In the genomic region with DNA sequence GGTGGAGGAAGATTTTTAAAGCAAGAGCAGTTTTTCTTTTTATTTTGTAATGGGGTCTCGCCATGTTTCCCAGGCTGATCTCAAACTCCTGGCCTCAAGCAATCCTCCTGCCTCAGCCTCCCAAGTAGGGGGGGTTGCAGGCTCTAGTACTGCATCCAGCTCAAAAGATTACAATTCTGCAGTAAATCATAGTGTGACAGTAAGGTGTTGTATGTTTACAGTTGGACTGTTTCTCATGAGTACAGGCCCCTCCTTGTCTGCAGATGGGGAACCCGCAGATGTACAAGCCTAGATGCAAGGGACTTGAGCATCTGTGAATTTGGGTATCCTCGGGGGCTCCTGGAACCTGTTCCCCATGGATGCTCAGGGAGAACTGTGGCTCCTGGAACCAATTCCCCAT, we compare ENCODE assay signal across 2 cellular contexts.
TF ChIP-seq lines count a peak whose summit lies in the region.

No MANE protein-coding gene starts in this region.

TF ChIP-seq in HepG2, 621 proteins besides CTCF, POLR2A, EP300 and RAD21:
- TF ChIP-seq MTERF4 (CRISPR knock-in tag; IDR thresholded peaks at IDR 0.05), result no peak
- TF ChIP-seq, protein P1, sequence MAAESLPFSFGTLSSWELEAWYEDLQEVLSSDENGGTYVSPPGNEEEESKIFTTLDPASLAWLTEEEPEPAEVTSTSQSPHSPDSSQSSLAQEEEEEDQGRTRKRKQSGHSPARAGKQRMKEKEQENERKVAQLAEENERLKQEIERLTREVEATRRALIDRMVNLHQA (CRISPR knock-in tag; IDR thresholded peaks at IDR 0.05), result no peak
- TF ChIP-seq, protein P2, sequence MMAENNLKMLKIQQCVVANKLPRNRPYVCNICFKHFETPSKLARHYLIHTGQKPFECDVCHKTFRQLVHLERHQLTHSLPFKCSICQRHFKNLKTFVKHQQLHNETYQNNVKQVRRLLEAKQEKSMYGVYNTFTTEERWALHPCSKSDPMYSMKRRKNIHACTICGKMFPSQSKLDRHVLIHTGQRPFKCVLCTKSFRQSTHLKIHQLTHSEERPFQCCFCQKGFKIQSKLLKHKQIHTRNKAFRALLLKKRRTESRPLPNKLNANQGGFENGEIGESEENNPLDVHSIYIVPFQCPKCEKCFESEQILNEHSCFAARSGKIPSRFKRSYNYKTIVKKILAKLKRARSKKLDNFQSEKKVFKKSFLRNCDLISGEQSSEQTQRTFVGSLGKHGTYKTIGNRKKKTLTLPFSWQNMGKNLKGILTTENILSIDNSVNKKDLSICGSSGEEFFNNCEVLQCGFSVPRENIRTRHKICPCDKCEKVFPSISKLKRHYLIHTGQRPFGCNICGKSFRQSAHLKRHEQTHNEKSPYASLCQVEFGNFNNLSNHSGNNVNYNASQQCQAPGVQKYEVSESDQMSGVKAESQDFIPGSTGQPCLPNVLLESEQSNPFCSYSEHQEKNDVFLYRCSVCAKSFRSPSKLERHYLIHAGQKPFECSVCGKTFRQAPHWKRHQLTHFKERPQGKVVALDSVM (CRISPR knock-in tag; IDR thresholded peaks at IDR 0.05), result peak; percentile 49; the same call in 1 of the 2 replicates
TF ChIP-seq in HepG2: peak in this region for 1.

TF ChIP-seq in GM12878, 131 proteins besides CTCF, POLR2A, EP300 and RAD21:
- TF ChIP-seq NFXL1 (IDR thresholded peaks at IDR 0.05; ENCODE audit: borderline replicate concordance), result no peak
- no peak for TF ChIP-seq CEBPZ (IDR thresholded peaks at IDR 0.05; ENCODE audit: low read depth, low read length)
- no peak for TF ChIP-seq NKRF (conservative IDR thresholded peaks at IDR 0.05)
- TF ChIP-seq, protein P3, sequence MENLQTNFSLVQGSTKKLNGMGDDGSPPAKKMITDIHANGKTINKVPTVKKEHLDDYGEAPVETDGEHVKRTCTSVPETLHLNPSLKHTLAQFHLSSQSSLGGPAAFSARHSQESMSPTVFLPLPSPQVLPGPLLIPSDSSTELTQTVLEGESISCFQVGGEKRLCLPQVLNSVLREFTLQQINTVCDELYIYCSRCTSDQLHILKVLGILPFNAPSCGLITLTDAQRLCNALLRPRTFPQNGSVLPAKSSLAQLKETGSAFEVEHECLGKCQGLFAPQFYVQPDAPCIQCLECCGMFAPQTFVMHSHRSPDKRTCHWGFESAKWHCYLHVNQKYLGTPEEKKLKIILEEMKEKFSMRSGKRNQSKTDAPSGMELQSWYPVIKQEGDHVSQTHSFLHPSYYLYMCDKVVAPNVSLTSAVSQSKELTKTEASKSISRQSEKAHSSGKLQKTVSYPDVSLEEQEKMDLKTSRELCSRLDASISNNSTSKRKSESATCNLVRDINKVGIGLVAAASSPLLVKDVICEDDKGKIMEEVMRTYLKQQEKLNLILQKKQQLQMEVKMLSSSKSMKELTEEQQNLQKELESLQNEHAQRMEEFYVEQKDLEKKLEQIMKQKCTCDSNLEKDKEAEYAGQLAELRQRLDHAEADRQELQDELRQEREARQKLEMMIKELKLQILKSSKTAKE (IDR thresholded peaks at IDR 0.05; ENCODE audit: low read depth, poor library complexity, severe bottlenecking), result no peak
- TF ChIP-seq KLF5 (IDR thresholded peaks at IDR 0.05; ENCODE audit: partially characterized antibody), result no peak
- no peak for TF ChIP-seq BHLHE40 (IDR thresholded peaks at IDR 0.05; ENCODE audit: borderline replicate concordance in 1 of 2, low read depth in 2 of 2, low read length in 1 of 2)
- TF ChIP-seq, protein P4, sequence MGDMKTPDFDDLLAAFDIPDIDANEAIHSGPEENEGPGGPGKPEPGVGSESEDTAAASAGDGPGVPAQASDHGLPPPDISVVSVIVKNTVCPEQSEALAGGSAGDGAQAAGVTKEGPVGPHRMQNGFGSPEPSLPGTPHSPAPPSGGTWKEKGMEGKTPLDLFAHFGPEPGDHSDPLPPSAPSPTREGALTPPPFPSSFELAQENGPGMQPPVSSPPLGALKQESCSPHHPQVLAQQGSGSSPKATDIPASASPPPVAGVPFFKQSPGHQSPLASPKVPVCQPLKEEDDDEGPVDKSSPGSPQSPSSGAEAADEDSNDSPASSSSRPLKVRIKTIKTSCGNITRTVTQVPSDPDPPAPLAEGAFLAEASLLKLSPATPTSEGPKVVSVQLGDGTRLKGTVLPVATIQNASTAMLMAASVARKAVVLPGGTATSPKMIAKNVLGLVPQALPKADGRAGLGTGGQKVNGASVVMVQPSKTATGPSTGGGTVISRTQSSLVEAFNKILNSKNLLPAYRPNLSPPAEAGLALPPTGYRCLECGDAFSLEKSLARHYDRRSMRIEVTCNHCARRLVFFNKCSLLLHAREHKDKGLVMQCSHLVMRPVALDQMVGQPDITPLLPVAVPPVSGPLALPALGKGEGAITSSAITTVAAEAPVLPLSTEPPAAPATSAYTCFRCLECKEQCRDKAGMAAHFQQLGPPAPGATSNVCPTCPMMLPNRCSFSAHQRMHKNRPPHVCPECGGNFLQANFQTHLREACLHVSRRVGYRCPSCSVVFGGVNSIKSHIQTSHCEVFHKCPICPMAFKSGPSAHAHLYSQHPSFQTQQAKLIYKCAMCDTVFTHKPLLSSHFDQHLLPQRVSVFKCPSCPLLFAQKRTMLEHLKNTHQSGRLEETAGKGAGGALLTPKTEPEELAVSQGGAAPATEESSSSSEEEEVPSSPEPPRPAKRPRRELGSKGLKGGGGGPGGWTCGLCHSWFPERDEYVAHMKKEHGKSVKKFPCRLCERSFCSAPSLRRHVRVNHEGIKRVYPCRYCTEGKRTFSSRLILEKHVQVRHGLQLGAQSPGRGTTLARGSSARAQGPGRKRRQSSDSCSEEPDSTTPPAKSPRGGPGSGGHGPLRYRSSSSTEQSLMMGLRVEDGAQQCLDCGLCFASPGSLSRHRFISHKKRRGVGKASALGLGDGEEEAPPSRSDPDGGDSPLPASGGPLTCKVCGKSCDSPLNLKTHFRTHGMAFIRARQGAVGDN (IDR thresholded peaks at IDR 0.05), result no peak
- TF ChIP-seq MAX (IDR thresholded peaks at IDR 0.05; ENCODE audit: low read depth, low read length), result no peak
- no peak for TF ChIP-seq SMAD1 (IDR thresholded peaks at IDR 0.05; ENCODE audit: low read depth, partially characterized antibody)
- no peak for TF ChIP-seq JUND (IDR thresholded peaks at IDR 0.05; ENCODE audit: low read depth, low read length)
- no peak for TF ChIP-seq MEF2B (IDR thresholded peaks at IDR 0.05; ENCODE audit: partially characterized antibody, poor library complexity, severe bottlenecking)
- TF ChIP-seq PRDM15 (CRISPR knock-in tag; IDR thresholded peaks at IDR 0.05), result no peak
